In genomic region chr20:63707558-63708300, GRCh38 we compare ENCODE assay signal across 8 cellular contexts. TPM values are rescaled to one million over a fixed set of nuclear protein-coding genes. Genes with fewer than 3 reads are reported as not detected.
DNase-seq lines count a peak whose midpoint lies in the region; ATAC-seq, FAIRE-seq and TF ChIP-seq lines count a peak whose summit lies in the region.

ARFRP1 (minus strand) TSS chr20:63707976; CDS start chr20:63707091, 885 bp downstream.
ZGPAT (plus strand) TSS chr20:63708039; CDS start chr20:63708581, 542 bp downstream.

- H3K4me1 ChIP-seq in right atrium auricular region (peaks cover 0 to 29% of the 10 kb centered on the region in 2 donors), psoas muscle (peaks cover 16% of the 10 kb centered on the region), urinary bladder (ENCODE audit: insufficient read depth) (no peaks in the 10 kb centered on the region)

- no peaks in the 10 kb centered on the region for H3K9me3 ChIP-seq in right atrium auricular region
- no peaks in the 10 kb centered on the region for H3K9me3 ChIP-seq in psoas muscle

- H3K36me3 ChIP-seq in right atrium auricular region (peaks cover 43% of the 10 kb centered on the region), psoas muscle (ENCODE audit: insufficient read depth in 1 of 2, low read depth in 1 of 2) (peaks cover 3 to 69% of the 10 kb centered on the region in 2 donors), urinary bladder (ENCODE audit: insufficient read depth) (peaks cover 2% of the 10 kb centered on the region)

- H3K27ac ChIP-seq in right atrium auricular region = peak within 1 kb of the TSS; percentile 88 to 92
- H3K27ac ChIP-seq in psoas muscle = peak within 1 kb of the TSS; percentile 92
- peak within 1 kb of the TSS; percentile 94 for H3K27ac ChIP-seq in urinary bladder (ENCODE audit: low read depth)

- 0 to 1% (median 0%) methylated on average over 51 to 98 of the region's 98 CpGs for WGBS in psoas muscle, 3 donors
- under 1% methylated on average over 98 of the region's 98 CpGs for WGBS in urinary bladder

- H3K4me3 ChIP-seq in right atrium auricular region (peak within 1 kb of the TSS; percentile 81 to 96), psoas muscle (peak within 1 kb of the TSS; percentile 97), urinary bladder (ENCODE audit: low read depth, low read length) (peak within 1 kb of the TSS; percentile 97)

- peak; percentile 95 for FAIRE-seq in GM12891 (lab: Jason Lieb, UNC)

- intact Hi-C loops in psoas muscle (cut with DNase I) = loop anchor here in 1 of 2 donors (2.0 kb wide), 2 partner anchors 31 to 49 kb away; partner anchors contain the start of genes RTEL1 and SLC2A4RG

- TF ChIP-seq CTCF in right atrium auricular region (IDR thresholded peaks at IDR 0.05) (peak in 1 of 2 donors; percentile 25), psoas muscle (IDR thresholded peaks at IDR 0.05) (no peak)

- H3K27me3 ChIP-seq in right atrium auricular region = no peaks in the 10 kb centered on the region
- no peaks in the 10 kb centered on the region for H3K27me3 ChIP-seq in psoas muscle (ENCODE audit: insufficient read depth in 3 of 3, low read length in 2 of 3)

- TF ChIP-seq POLR2A in GM12891 (IDR thresholded peaks at IDR 0.05; ENCODE audit: low read depth, low read length) = no peak

- DNase-seq in GM12891 (ENCODE audit: insufficient read length, low spot score) = peak; percentile 91
- peak; percentile 23 for DNase-seq in NCI-H1694 (lab: John Stamatoyannopoulos, UW)
- DNase-seq in T-helper 2 cell = peak; percentile 74 to 94 (median 81)
- peak in 55 of 56 donors; percentile 20 to 95 (median 84) for DNase-seq in amygdala (lab: John Stamatoyannopoulos, UW)
- DNase-seq in right atrium auricular region (ENCODE audit: low spot score) = peak; percentile 85
- peak; percentile 93 to 95 for DNase-seq in psoas muscle

- ATAC-seq in HG02840 (IDR thresholded peaks at IDR 0.05; ENCODE audit: low FRiP score, unreplicated experiment) = peak; percentile 70
- ATAC-seq in psoas muscle = peak; percentile 96 to 98 (median 96)

TF ChIP-seq in GM12891, 5 proteins besides CTCF, POLR2A, EP300 and RAD21:
- TF ChIP-seq POLR2AphosphoS5 (IDR thresholded peaks at IDR 0.05; ENCODE audit: low read depth, low read length) = peak; percentile 40; the same call in 1 of the 2 replicates
- TF ChIP-seq TAF1 (IDR thresholded peaks at IDR 0.05; ENCODE audit: low read depth, low read length) = 0 out of 2 replicates have a peak, but pooled peaks have one; percentile 17
- TF ChIP-seq POU2F2 (IDR thresholded peaks at IDR 0.05; ENCODE audit: low read depth, low read length) = no peak
- TF ChIP-seq SPI1 (IDR thresholded peaks at IDR 0.05; ENCODE audit: low read depth, low read length) = peak; percentile 79
- TF ChIP-seq PAX5 (IDR thresholded peaks at IDR 0.05; ENCODE audit: insufficient read depth, low read length, severe bottlenecking) = peak; percentile 27

RNA-seq across cellular contexts. Expression of gene ARFRP1, which starts in this region (rescaled TPM):
- polyA plus RNA-seq in GM12891 (2012; ENCODE audit: low read depth, missing spikeins) = 26.5 TPM
- total RNA-seq in right atrium auricular region (10 to 100 TPM; 33.5 to 39.4 TPM), psoas muscle (10 to 100 TPM; 22.9 to 38.9 (median 32.6) TPM), urinary bladder (17.9 TPM)
- polyA plus RNA-seq in psoas muscle (10 to 100 TPM; 31.7 to 74.0 (median 32.4) TPM), urinary bladder (40.8 TPM)

RNA-seq across cellular contexts. Expression of gene ZGPAT, which starts in this region (rescaled TPM):
- polyA plus RNA-seq in GM12891 (2012; ENCODE audit: low read depth, missing spikeins) = 17.1 TPM
- total RNA-seq in right atrium auricular region (10 to 100 TPM; 11.9 to 15.1 TPM), psoas muscle (10 to 100 TPM; 10.7 to 18.2 (median 14.9) TPM), urinary bladder (11.0 TPM)
- polyA plus RNA-seq in psoas muscle (10 to 100 TPM; 28.4 to 54.8 (median 43.6) TPM), urinary bladder (30.7 TPM)

Comparison
In these comparisons a context has a peak if more than half of its experiments do, and no peak if none do; other contexts are left out.
1. Peak in every context shown above with its lines: DNase-seq, ATAC-seq, H3K4me3 ChIP-seq and H3K27ac ChIP-seq.
2. DNase-seq: peak in every context shown above with its lines; median percentile 94 in psoas muscle; 91 in GM12891; 85 in right atrium auricular region; 84 in amygdala; 81 in T-helper 2 cell; 23 in NCI-H1694.